In genomic region chr7:12686894-12687212, GRCh38 we compare ENCODE assay signal across 8 cellular contexts. TPM values are rescaled to one million over a fixed set of nuclear protein-coding genes. Genes with fewer than 3 reads are reported as not detected.
DNase-seq lines count a peak whose midpoint lies in the region; ATAC-seq and TF ChIP-seq lines count a peak whose summit lies in the region.

No MANE protein-coding gene starts in this region.

- ATAC-seq in Right ventricle myocardium inferior (no peak), HG03139 (IDR thresholded peaks at IDR 0.05; ENCODE audit: unreplicated experiment) (no peak)

- 0% methylated on average over 28 to 33 of the region's 34 CpGs for WGBS in mesodermal cell (ENCODE audit: insufficient coverage in 2 of 2), 2 experiments

- H3K27me3 ChIP-seq in left ventricle myocardium inferior (ENCODE audit: low read depth) (no peaks in the 10 kb centered on the region), vagina (no peaks in the 10 kb centered on the region)

- H3K4me1 ChIP-seq in left ventricle myocardium inferior (peaks cover 42% of the 10 kb centered on the region), mesodermal cell (ENCODE audit: control insufficient read depth, insufficient read depth, low read length, poor library complexity, severe bottlenecking) (no peaks in the 10 kb centered on the region), vagina (no peaks in the 10 kb centered on the region)

- H3K4me3 ChIP-seq in left ventricle myocardium inferior (peak overlapping the region; percentile 89), astrocyte of the spinal cord (ENCODE audit: low read depth, low read length) (peak overlapping the region; percentile 92), mesodermal cell (ENCODE audit: extremely low read depth, insufficient read depth, low read length, poor library complexity, severe bottlenecking) (peak overlapping the region; percentile 69), vagina (peak overlapping the region; percentile 83 to 88)

- H3K36me3 ChIP-seq in left ventricle myocardium inferior, result no peaks in the 10 kb centered on the region
- H3K36me3 ChIP-seq in mesodermal cell (ENCODE audit: control insufficient read depth, insufficient read depth, low read length), result no peaks in the 10 kb centered on the region
- H3K36me3 ChIP-seq in vagina, result no peaks in the 10 kb centered on the region

- in situ Hi-C loops in astrocyte of the spinal cord (cut with HindIII; ENCODE audit: low sequenced_read_pairs), result no loop called here

- intact Hi-C loops in left ventricle myocardium inferior (cut with micrococcal nuclease), result loop anchor here (5.0 kb wide), 1 partner anchor 490 kb away; no protein-coding TSS in a partner anchor
- intact Hi-C loops in Right ventricle myocardium inferior (cut with DNase I), result loop anchor here (2.0 to 5.0 kb wide), 7 partner anchors 42 to 576 kb away; no protein-coding TSS in a partner anchor
- intact Hi-C loops in vagina (cut with DNase I), result no loop called here

- DNase-seq in left ventricle myocardium inferior (no peak), Right ventricle myocardium inferior (ENCODE audit: missing footprints) (no peak), astrocyte of the spinal cord (ENCODE audit: low read depth, low spot score) (no peak), vagina (ENCODE audit: extremely low spot score in 2 of 2) (no peak), NCI-H748 treated with DMSO at 0.1 percent for 48 hours (lab: John Stamatoyannopoulos, UW) (no peak), CD1c-positive myeloid dendritic cell (ENCODE audit: extremely low spot score) (no peak)

- TF ChIP-seq POLR2A in vagina (IDR thresholded peaks at IDR 0.05), result no peak

- TF ChIP-seq CTCF in left ventricle myocardium inferior (IDR thresholded peaks at IDR 0.05; ENCODE audit: borderline replicate concordance), result peak; percentile 46
- TF ChIP-seq CTCF in astrocyte of the spinal cord (IDR thresholded peaks at IDR 0.05; ENCODE audit: low read depth, low read length), result no peak
- peak in 1 of 3 experiments; percentile 21 for TF ChIP-seq CTCF in vagina (IDR thresholded peaks at IDR 0.05)

- H3K27ac ChIP-seq in left ventricle myocardium inferior (replicated peaks) (peak overlapping the region; percentile 91), mesodermal cell (ENCODE audit: low read depth, low read length, severe bottlenecking) (peak overlapping the region; percentile 76), vagina (peak overlapping the region; percentile 83)

- H3K9me3 ChIP-seq in left ventricle myocardium inferior (replicated peaks) (no peaks in the 10 kb centered on the region), mesodermal cell (ENCODE audit: control insufficient read depth, low read length) (no peaks in the 10 kb centered on the region), vagina (no peaks in the 10 kb centered on the region)

RNA-seq across cellular contexts. Expression of gene ARL4A, which starts 0.6 kb away (rescaled TPM):
- total RNA-seq in left ventricle myocardium inferior (11.5 TPM), Right ventricle myocardium inferior (10.1 TPM), vagina (58.2 TPM)
- 33.3 TPM for polyA plus RNA-seq in mesodermal cell (2013, experiment 1 of 2)
- polyA plus RNA-seq in mesodermal cell (2013, experiment 2 of 2), result 36.0 TPM
